Comparison of ENCODE assay signal across 32 cellular contexts in genomic region chr2:145927398-145927951, GRCh38.
DNase-seq lines count a peak whose midpoint lies in the region; ATAC-seq and TF ChIP-seq lines count a peak whose summit lies in the region.
"Had no signal": no experiment of that assay in that cellular context is flagged by ENCODE, and none has a peak within 500 bp of the region (broad histone marks: within the 10 kb centered on the region; RNA-seq: fewer than 3 reads in every experiment).

No MANE protein-coding gene starts in this region.

- no peaks in the 10 kb centered on the region for H3K79me2 ChIP-seq in GM23338 (replicated peaks; ENCODE audit: insufficient read depth)

- no peak overlapping the region for H4K91ac ChIP-seq in mesenchymal stem cell (ENCODE audit: low read length)

- H3K4ac ChIP-seq in mesenchymal stem cell (ENCODE audit: low read depth in 1 of 2, low read length in 2 of 2) = no peak overlapping the region

- no peaks in the 10 kb centered on the region for H3F3A ChIP-seq in GM23338 (replicated peaks; ENCODE audit: low read depth)

- H2AFZ ChIP-seq in mesenchymal stem cell (ENCODE audit: low read depth, low read length) (no peak overlapping the region), GM23338 (no peak overlapping the region; the same call in 1 of the 2 replicates)

- H3K27me3 Mint-ChIP-seq in GM23338 (ENCODE audit: insufficient read depth, low read depth, poor library complexity) = peaks cover 2% of the 10 kb centered on the region
- H3K27me3 Mint-ChIP-seq in stimulated activated naive B cell treated with anti-CD40 and anti-IgM and Interleukin-4, amounts not matched to agents 10 μg/mL and 1 μg/mL and 100 μg/mL, for 72 hours = peaks cover 0 to 5% of the 10 kb centered on the region in 2 donors
- H3K27me3 Mint-ChIP-seq: activated CD4-positive, alpha-beta T cell treated with anti-CD3 and anti-CD28 coated beads for 36 hours; activated naive CD8-positive, alpha-beta T cell treated with anti-CD3 and anti-CD28 coated beads for 36 hours; CD4-positive, alpha-beta T cell; stimulated activated memory B cell treated with anti-CD40 and anti-IgM and Interleukin-4, amounts not matched to agents 10 μg/mL and 1 μg/mL and 100 μg/mL, for 72 hours had no signal

- H3K9me3 ChIP-seq in mesenchymal stem cell (ENCODE audit: control insufficient read depth, low read length) = no peaks in the 10 kb centered on the region
- H3K9me3 ChIP-seq: esophagus muscularis mucosa, mucosa of descending colon, Peyer's patch had no signal

- H3K9me3 Mint-ChIP-seq in GM23338 = no peaks in the 10 kb centered on the region; the same call in 2 of the 3 replicates
- no peaks in the 10 kb centered on the region for H3K9me3 Mint-ChIP-seq in stimulated activated naive B cell treated with anti-CD40 and anti-IgM and Interleukin-4, amounts not matched to agents 10 μg/mL and 1 μg/mL and 100 μg/mL, for 72 hours
- H3K9me3 Mint-ChIP-seq: activated naive CD8-positive, alpha-beta T cell treated with anti-CD3 and anti-CD28 coated beads for 36 hours; CD4-positive, alpha-beta T cell; stimulated activated memory B cell treated with anti-CD40 and anti-IgM and Interleukin-4, amounts not matched to agents 10 μg/mL and 1 μg/mL and 100 μg/mL, for 72 hours; T-helper 2 cell treated with Interferon-gamma antibody and Interleukin-4, amounts not matched to agents 5 μg/mL and 100 μg/mL, for 36 hours; type B pancreatic cell had no signal

- H3K27me3 ChIP-seq in mesenchymal stem cell (ENCODE audit: control insufficient read depth in 1 of 2, insufficient read depth in 1 of 2, low read length in 2 of 2) (no peaks in the 10 kb centered on the region), GM23338 (ENCODE audit: insufficient read depth) (no peaks in the 10 kb centered on the region), dorsolateral prefrontal cortex (no peaks in the 10 kb centered on the region)
- H3K27me3 ChIP-seq: esophagus muscularis mucosa, Peyer's patch had no signal

- no peak overlapping the region for H2BK12ac ChIP-seq in mesenchymal stem cell (ENCODE audit: low read length in 2 of 2)

- H3K36me3 ChIP-seq in mesenchymal stem cell (ENCODE audit: control insufficient read depth in 1 of 2, insufficient read depth in 2 of 2, low read depth in 1 of 2, low read length in 2 of 2) = no peaks in the 10 kb centered on the region
- no peaks in the 10 kb centered on the region for H3K36me3 ChIP-seq in GM23338 (ENCODE audit: insufficient read depth)
- H3K36me3 ChIP-seq: esophagus muscularis mucosa, Peyer's patch had no signal

- no peak overlapping the region for H3K18ac ChIP-seq in mesenchymal stem cell (ENCODE audit: low read depth in 1 of 2, low read length in 2 of 2)

- H3K4me1 Mint-ChIP-seq in GM23338 = peaks cover 34% of the 10 kb centered on the region
- H3K4me1 Mint-ChIP-seq in stimulated activated naive B cell treated with anti-CD40 and anti-IgM and Interleukin-4, amounts not matched to agents 10 μg/mL and 1 μg/mL and 100 μg/mL, for 72 hours = peaks cover 0 to 6% of the 10 kb centered on the region in 2 donors
- H3K4me1 Mint-ChIP-seq: activated CD4-positive, alpha-beta T cell treated with anti-CD3 and anti-CD28 coated beads for 36 hours; activated naive CD8-positive, alpha-beta T cell treated with anti-CD3 and anti-CD28 coated beads for 36 hours; immature natural killer cell; natural killer cell had no signal

- 93% methylated on average over 5 of the region's 5 CpGs for WGBS in mesenchymal stem cell

- no peak overlapping the region for H4K8ac ChIP-seq in mesenchymal stem cell (ENCODE audit: low read length)

- no peaks in the 10 kb centered on the region for H4K20me1 ChIP-seq in GM23338 (replicated peaks; ENCODE audit: insufficient read depth)

- no peak overlapping the region for H3K4me2 ChIP-seq in mesenchymal stem cell (ENCODE audit: low read length, poor library complexity, severe bottlenecking)
- H3K4me2 ChIP-seq in GM23338 = no peak overlapping the region

- H3K36me3 Mint-ChIP-seq in GM23338 (ENCODE audit: low read depth) = peaks cover 7% of the 10 kb centered on the region; the same call in 2 of the 3 replicates
- H3K36me3 Mint-ChIP-seq in stimulated activated naive B cell treated with anti-CD40 and anti-IgM and Interleukin-4, amounts not matched to agents 10 μg/mL and 1 μg/mL and 100 μg/mL, for 72 hours = no peaks in the 10 kb centered on the region
- H3K36me3 Mint-ChIP-seq: activated naive CD8-positive, alpha-beta T cell treated with anti-CD3 and anti-CD28 coated beads for 36 hours; immature natural killer cell; natural killer cell; stimulated activated memory B cell treated with anti-CD40 and anti-IgM and Interleukin-4, amounts not matched to agents 10 μg/mL and 1 μg/mL and 100 μg/mL, for 72 hours; type B pancreatic cell had no signal

- H3K4me3 ChIP-seq in choroid plexus epithelial cell (ENCODE audit: low read depth, low read length) (no peak overlapping the region), mesenchymal stem cell (ENCODE audit: insufficient read depth in 1 of 2, low read depth in 1 of 2, low read length in 2 of 2) (no peak overlapping the region), GM23338 (no peak overlapping the region), dorsolateral prefrontal cortex (no peak overlapping the region)
- H3K4me3 ChIP-seq: esophagus muscularis mucosa, mucosa of descending colon, Peyer's patch had no signal

- DNase-seq in EH (ENCODE audit: low read depth) = peak; percentile 17
- DNase-seq in OCI-M1 (lab: John Stamatoyannopoulos, UW) = peak; percentile 51
- DNase-seq in choroid plexus epithelial cell (ENCODE audit: low read depth) = peak; percentile 23
- DNase-seq in mesenchymal stem cell = peak; percentile 29
- no peak for DNase-seq in CD1c-positive myeloid dendritic cell (ENCODE audit: extremely low spot score)
- DNase-seq in GM23338 (ENCODE audit: low spot score) = no peak
- no peak for DNase-seq in dorsolateral prefrontal cortex
- no peak for DNase-seq in stimulated activated naive B cell treated with anti-CD40 and anti-IgM and Interleukin-4, amounts not matched to agents 10 μg/mL and 1 μg/mL and 100 μg/mL, for 72 hours
- DNase-seq: activated CD4-positive, alpha-beta T cell treated with anti-CD3 and anti-CD28 coated beads for 36 hours; activated CD8-positive, alpha-beta memory T cell treated with anti-CD3 and anti-CD28 coated beads for 24 hours; activated naive CD8-positive, alpha-beta T cell treated with anti-CD3 and anti-CD28 coated beads for 36 hours; activated T-cell treated with anti-CD3 and anti-CD28 coated beads for 4 hours; aorta; CD4-positive, alpha-beta T cell; central memory CD4-positive, alpha-beta T cell; GOT3; immature natural killer cell; left colon; mucosa of descending colon; MV-4-11; natural killer cell; NCI-H1436; NCI-H2081; NCI-H524 treated with DMSO at 0.1 percent for 48 hours; Peyer's patch; SHP77; substantia nigra had no signal

- no peak overlapping the region for H3K23ac ChIP-seq in mesenchymal stem cell (ENCODE audit: low read length in 2 of 2)

- H2AK5ac ChIP-seq in mesenchymal stem cell (ENCODE audit: low read length, severe bottlenecking) = no peak overlapping the region

- ATAC-seq in GM23338 = no peak
- ATAC-seq in stimulated activated naive B cell treated with anti-CD40 and anti-IgM and Interleukin-4, amounts not matched to agents 10 μg/mL and 1 μg/mL and 100 μg/mL, for 72 hours (replicated peaks) = no peak
- ATAC-seq: activated CD4-positive, alpha-beta T cell treated with anti-CD3 and anti-CD28 coated beads for 36 hours; left colon; mucosa of descending colon; natural killer cell; stimulated activated memory B cell treated with anti-CD40 and anti-IgM and Interleukin-4, amounts not matched to agents 10 μg/mL and 1 μg/mL and 100 μg/mL, for 72 hours had no signal

- H3K4me1 ChIP-seq in mesenchymal stem cell (ENCODE audit: control insufficient read depth, insufficient read depth, low read depth, low read length) (no peaks in the 10 kb centered on the region), GM23338 (ENCODE audit: insufficient read depth) (peaks cover 31% of the 10 kb centered on the region)
- H3K4me1 ChIP-seq: esophagus muscularis mucosa, Peyer's patch had no signal

- no peak overlapping the region for H3K14ac ChIP-seq in mesenchymal stem cell (ENCODE audit: low read length in 2 of 2)

- H3K27ac Mint-ChIP-seq in GM23338 = no peak overlapping the region
- no peak overlapping the region for H3K27ac Mint-ChIP-seq in stimulated activated naive B cell treated with anti-CD40 and anti-IgM and Interleukin-4, amounts not matched to agents 10 μg/mL and 1 μg/mL and 100 μg/mL, for 72 hours
- H3K27ac Mint-ChIP-seq: activated CD4-positive, alpha-beta T cell treated with anti-CD3 and anti-CD28 coated beads for 36 hours; activated naive CD8-positive, alpha-beta T cell treated with anti-CD3 and anti-CD28 coated beads for 36 hours; CD4-positive, alpha-beta T cell; immature natural killer cell; natural killer cell; stimulated activated memory B cell treated with anti-CD40 and anti-IgM and Interleukin-4, amounts not matched to agents 10 μg/mL and 1 μg/mL and 100 μg/mL, for 72 hours; T-helper 2 cell treated with Interferon-gamma antibody and Interleukin-4, amounts not matched to agents 5 μg/mL and 100 μg/mL, for 36 hours; type B pancreatic cell had no signal

- no peak overlapping the region for H3K4me3 Mint-ChIP-seq in GM23338
- no peak overlapping the region for H3K4me3 Mint-ChIP-seq in stimulated activated naive B cell treated with anti-CD40 and anti-IgM and Interleukin-4, amounts not matched to agents 10 μg/mL and 1 μg/mL and 100 μg/mL, for 72 hours
- H3K4me3 Mint-ChIP-seq: activated CD4-positive, alpha-beta T cell treated with anti-CD3 and anti-CD28 coated beads for 36 hours; activated naive CD8-positive, alpha-beta T cell treated with anti-CD3 and anti-CD28 coated beads for 36 hours; CD4-positive, alpha-beta T cell; immature natural killer cell; natural killer cell; stimulated activated memory B cell treated with anti-CD40 and anti-IgM and Interleukin-4, amounts not matched to agents 10 μg/mL and 1 μg/mL and 100 μg/mL, for 72 hours; T-helper 2 cell treated with Interferon-gamma antibody and Interleukin-4, amounts not matched to agents 5 μg/mL and 100 μg/mL, for 36 hours; type B pancreatic cell had no signal

- H2BK120ac ChIP-seq in mesenchymal stem cell (ENCODE audit: low read depth, low read length) = no peak overlapping the region

- TF ChIP-seq CTCF in choroid plexus epithelial cell (conservative IDR thresholded peaks at IDR 0.05; ENCODE audit: low read depth, low read length) (peak; percentile 27), GM23338 (conservative IDR thresholded peaks at IDR 0.05; ENCODE audit: low read depth in 2 of 2) (no peak), dorsolateral prefrontal cortex (IDR thresholded peaks at IDR 0.05 in 54 of 56, conservative IDR thresholded peaks at IDR 0.05 in 2 of 56; ENCODE audit: low read depth in 1 of 56, partially characterized antibody in 56 of 56) (no peak)

- H3K27ac ChIP-seq in mesenchymal stem cell (ENCODE audit: low read length, poor library complexity, severe bottlenecking) = no peak overlapping the region
- H3K27ac ChIP-seq in GM23338 (ENCODE audit: low read depth) = no peak overlapping the region
- no peak overlapping the region for H3K27ac ChIP-seq in dorsolateral prefrontal cortex
- H3K27ac ChIP-seq: esophagus muscularis mucosa, Peyer's patch, VCaP had no signal

- H2BK15ac ChIP-seq in mesenchymal stem cell (ENCODE audit: low read depth, poor library complexity, severe bottlenecking) = no peak overlapping the region

- H3K9ac ChIP-seq in mesenchymal stem cell (ENCODE audit: low read length) = no peak overlapping the region

- H2BK5ac ChIP-seq in mesenchymal stem cell (ENCODE audit: low read depth, low read length, poor library complexity, severe bottlenecking) = no peak overlapping the region

- H3K79me1 ChIP-seq in mesenchymal stem cell (replicated peaks; ENCODE audit: low read length, poor library complexity, severe bottlenecking) = no peaks in the 10 kb centered on the region

- intact Hi-C loops in dorsolateral prefrontal cortex (cut with DNase I) = no loop called here

- no peaks in the 10 kb centered on the region for H3K9me2 ChIP-seq in GM23338 (ENCODE audit: insufficient read depth)

Comparison
In these comparisons a context has a peak if more than half of its experiments do, and no peak if none do; other contexts are left out.
1. DNase-seq: peak in EH (single experiment), OCI-M1 (single experiment), choroid plexus epithelial cell (single experiment) and mesenchymal stem cell (single experiment); none in CD1c-positive myeloid dendritic cell (single experiment), GM23338 (single experiment), dorsolateral prefrontal cortex (0 of 10) and stimulated activated naive B cell treated with anti-CD40 and anti-IgM and Interleukin-4, amounts not matched to agents 10 μg/mL and 1 μg/mL and 100 μg/mL, for 72 hours (single experiment).